ENCODE assay signal across 8 cellular contexts in genomic region chr1:43172532-43172972, GRCh38. TPM values are rescaled to one million over a fixed set of nuclear protein-coding genes. Genes with fewer than 3 reads are reported as not detected.
A peak's percentile ranks its signal among the peaks of the same experiment; 100 is the strongest.
DNase-seq lines count a peak whose midpoint lies in the region; ATAC-seq, FAIRE-seq and TF ChIP-seq lines count a peak whose summit lies in the region.

No MANE protein-coding gene starts in this region.

- H3K36me3 ChIP-seq in endodermal cell (ENCODE audit: control insufficient read depth, insufficient read depth, low read length) = peaks cover 32% of the 10 kb centered on the region

- peak overlapping the region; percentile 62 for H3K4me3 ChIP-seq in AG09309 (ENCODE audit: control insufficient read depth, low read depth, low read length)
- H3K4me3 ChIP-seq in endodermal cell (ENCODE audit: low read length) = peak overlapping the region; percentile 93

- 0 to 1% methylated on average over 6 to 19 of the region's 19 CpGs for WGBS in endodermal cell (ENCODE audit: insufficient coverage in 1 of 2, insufficient read length in 1 of 2), 2 experiments

- no peaks in the 10 kb centered on the region for H3K4me1 ChIP-seq in endodermal cell (ENCODE audit: control insufficient read depth, insufficient read depth, low read length)

- no peak for FAIRE-seq in GM19239 (lab: Jason Lieb, UNC)

- no peaks in the 10 kb centered on the region for H3K9me3 ChIP-seq in endodermal cell (ENCODE audit: control insufficient read depth, low read length)

- peak; percentile 42 for DNase-seq in AG09309 (ENCODE audit: low read depth)
- DNase-seq in GM19239 (ENCODE audit: insufficient read length, low spot score) = peak; percentile 77
- peak; percentile 86 to 96 for DNase-seq in NCI-H526 (lab: John Stamatoyannopoulos, UW)
- peak; percentile 80 to 83 for DNase-seq in activated CD4-positive, alpha-beta T cell treated with anti-CD3 and anti-CD28 coated beads, Interleukin-2, amount 50 U/mL, for 48 hours
- DNase-seq in endodermal cell = peak; percentile 95
- DNase-seq in mesothelial cell of epicardium (ENCODE audit: low spot score in 2 of 2, unreplicated experiment in 2 of 2) = peak in 1 of 2 experiments; percentile 73
- DNase-seq in stimulated activated CD8-positive, alpha-beta memory T cell treated with anti-CD3 and anti-CD28 coated beads, Interleukin-15, amount 100 ng/mL, for 1 hour (ENCODE audit: low read depth) = peak; percentile 73

- peak overlapping the region; percentile 59 for H3K27ac ChIP-seq in endodermal cell (ENCODE audit: low read depth, low read length)

- H3K4me3 Mint-ChIP-seq in endodermal cell = peak overlapping the region; percentile 95
- peak overlapping the region; percentile 99 for H3K4me3 Mint-ChIP-seq in mesothelial cell of epicardium

- H3K27me3 Mint-ChIP-seq in endodermal cell (ENCODE audit: insufficient read depth) = peaks cover 17% of the 10 kb centered on the region
- H3K27me3 Mint-ChIP-seq in mesothelial cell of epicardium (ENCODE audit: low read depth) = peaks cover 20% of the 10 kb centered on the region

- H3K36me3 Mint-ChIP-seq in endodermal cell (ENCODE audit: low read depth) = peaks cover 32% of the 10 kb centered on the region
- peaks cover 26% of the 10 kb centered on the region for H3K36me3 Mint-ChIP-seq in mesothelial cell of epicardium

- no peak for TF ChIP-seq CTCF in AG09309 (IDR thresholded peaks at IDR 0.05; ENCODE audit: control insufficient read depth, insufficient read depth, low read depth, low read length, missing control alignments)
- no peak for TF ChIP-seq CTCF in endodermal cell (conservative IDR thresholded peaks at IDR 0.05)
- no peak for TF ChIP-seq CTCF in mesothelial cell of epicardium (IDR thresholded peaks at IDR 0.05; ENCODE audit: unreplicated experiment)

- H3K9ac ChIP-seq in endodermal cell (ENCODE audit: extremely low read depth, low read length, poor library complexity, severe bottlenecking) = peak overlapping the region; percentile 65

- H3K4me1 Mint-ChIP-seq in endodermal cell (peaks cover 7% of the 10 kb centered on the region), mesothelial cell of epicardium (peaks cover 16% of the 10 kb centered on the region)

- peaks cover 12% of the 10 kb centered on the region for H3K27me3 ChIP-seq in endodermal cell (ENCODE audit: control insufficient read depth, insufficient read depth, low read length, poor library complexity, severe bottlenecking)

- peak; percentile 34 for ATAC-seq in HG03457 (IDR thresholded peaks at IDR 0.05; ENCODE audit: unreplicated experiment)

- peak overlapping the region; percentile 93 for H3K27ac Mint-ChIP-seq in endodermal cell
- no peak overlapping the region for H3K27ac Mint-ChIP-seq in mesothelial cell of epicardium

- peaks cover 11% of the 10 kb centered on the region for H3K9me3 Mint-ChIP-seq in endodermal cell
- H3K9me3 Mint-ChIP-seq in mesothelial cell of epicardium = no peaks in the 10 kb centered on the region

RNA-seq across cellular contexts. Expression of gene CFAP57, which starts 0.4 kb away (rescaled TPM):
- total RNA-seq in endodermal cell = under 1 TPM; 0.82 to 0.90 TPM
- polyA plus RNA-seq in endodermal cell (2013, experiment 1 of 2) = 1.00 TPM
- polyA plus RNA-seq in endodermal cell (2013, experiment 2 of 2) = 1.1 TPM
- total RNA-seq in mesothelial cell of epicardium = 0.27 to 0.38 TPM (median 0.35 TPM) in 3 replicates

RNA-seq across cellular contexts. Expression of gene EBNA1BP2, which starts 0.5 kb away (rescaled TPM):
- total RNA-seq in endodermal cell (10 to 100 TPM; 50.2 to 51.7 TPM), mesothelial cell of epicardium (49.1 to 51.3 TPM (median 51.1 TPM) in 3 replicates)
- 67.0 TPM for polyA plus RNA-seq in endodermal cell (2013, experiment 1 of 2)
- 67.5 TPM for polyA plus RNA-seq in endodermal cell (2013, experiment 2 of 2)
